ENCODE assay signal across 20 cellular contexts in the genomic region with DNA sequence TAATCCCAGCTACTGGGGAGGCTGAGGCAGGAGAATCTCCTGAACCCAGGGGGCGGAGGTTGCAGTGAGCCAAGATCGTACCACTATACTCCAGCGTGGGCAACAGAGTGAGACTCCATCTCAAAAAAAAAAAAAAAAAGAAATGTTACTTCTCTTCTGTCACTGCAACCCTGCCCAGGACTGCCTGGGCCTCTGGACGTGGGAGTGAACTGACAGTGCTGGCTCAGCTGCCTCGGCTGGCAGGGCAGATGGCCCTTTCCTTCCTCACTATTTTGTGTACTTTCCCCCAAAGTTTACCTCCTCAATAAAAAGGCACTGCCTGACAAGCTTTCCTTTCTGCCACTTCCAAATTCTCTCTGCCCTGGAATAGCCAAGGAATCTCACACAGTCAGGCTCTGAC.
"Had no signal": no experiment of that assay in that cellular context is flagged by ENCODE, and none has a peak within 500 bp of the region (broad histone marks: within the 10 kb centered on the region; RNA-seq: fewer than 3 reads in every experiment).

No MANE protein-coding gene starts in this region.

- H3K36me3 ChIP-seq: prostate gland, right lobe of liver, spleen, thoracic aorta, transverse colon had no signal

- ATAC-seq: foreskin keratinocyte; stimulated activated naive B cell treated with anti-CD40 and anti-IgM and Interleukin-4, amounts not matched to agents 10 μg/mL and 1 μg/mL and 100 μg/mL, for 72 hours; stimulated activated naive CD8-positive, alpha-beta T cell treated with anti-CD3 and anti-CD28 coated beads, Interleukin-15, amount 100 ng/mL, for 72 hours had no signal

- H3K4me1 ChIP-seq: foreskin keratinocyte, prostate gland, right lobe of liver had no signal

- H3K4me3 Mint-ChIP-seq: endodermal cell; immature natural killer cell; natural killer cell treated with Interleukin-12 subunit alpha and Interleukin-12 subunit beta and Interleukin-15 and Interleukin-18, amount 100 ng/mL, for 72 hours; stimulated activated naive B cell treated with anti-CD40 and anti-IgM and Interleukin-4, amounts not matched to agents 10 μg/mL and 1 μg/mL and 100 μg/mL, for 72 hours; stimulated activated naive CD8-positive, alpha-beta T cell treated with anti-CD3 and anti-CD28 coated beads, Interleukin-15, amount 100 ng/mL, for 72 hours had no signal

- H3K9me3 Mint-ChIP-seq: immature natural killer cell; natural killer cell treated with Interleukin-12 subunit alpha and Interleukin-12 subunit beta and Interleukin-15 and Interleukin-18, amount 100 ng/mL, for 72 hours; stimulated activated naive B cell treated with anti-CD40 and anti-IgM and Interleukin-4, amounts not matched to agents 10 μg/mL and 1 μg/mL and 100 μg/mL, for 72 hours; stimulated activated naive CD8-positive, alpha-beta T cell treated with anti-CD3 and anti-CD28 coated beads, Interleukin-15, amount 100 ng/mL, for 72 hours had no signal

- H3K27me3 ChIP-seq: right lobe of liver, transverse colon had no signal

- H3K4me1 Mint-ChIP-seq: stimulated activated naive B cell treated with anti-CD40 and anti-IgM and Interleukin-4, amounts not matched to agents 10 μg/mL and 1 μg/mL and 100 μg/mL, for 72 hours had no signal

- DNase-seq: cerebellar nuclear complex; dermis blood vessel endothelial cell; endodermal cell; erythroblast; foreskin keratinocyte; immature natural killer cell; midbrain; occipital lobe; right lobe of liver; spleen; stimulated activated CD4-positive, alpha-beta T cell treated with anti-CD3 and anti-CD28 coated beads, Interleukin-15, amount 100 ng/mL, for 24 hours; stimulated activated CD4-positive, alpha-beta T cell treated with anti-CD3 and anti-CD28 coated beads, Interleukin-1b, Interleukin-23, amount 100 ng/mL, for 48 hours; stimulated activated CD4-positive, alpha-beta T cell treated with anti-CD3 and anti-CD28 coated beads, Interleukin-4, amount 100 ng/mL, for 24 hours; stimulated activated naive B cell treated with anti-CD40 and anti-IgM and Interleukin-4, amounts not matched to agents 10 μg/mL and 1 μg/mL and 100 μg/mL, for 72 hours; stimulated activated naive CD8-positive, alpha-beta T cell treated with anti-CD3 and anti-CD28 coated beads, Interleukin-15, amount 100 ng/mL, for 72 hours; transverse colon had no signal

- H2AFZ ChIP-seq: parathyroid adenoma had no signal

- H3K36me3 Mint-ChIP-seq: immature natural killer cell; natural killer cell treated with Interleukin-12 subunit alpha and Interleukin-12 subunit beta and Interleukin-15 and Interleukin-18, amount 100 ng/mL, for 72 hours; stimulated activated naive B cell treated with anti-CD40 and anti-IgM and Interleukin-4, amounts not matched to agents 10 μg/mL and 1 μg/mL and 100 μg/mL, for 72 hours had no signal

- H3K27ac ChIP-seq: foreskin keratinocyte, parathyroid adenoma, prostate gland, right lobe of liver, spleen, thoracic aorta, transverse colon had no signal

- H3K4me3 ChIP-seq: prostate gland, right lobe of liver, spleen, thoracic aorta, transverse colon had no signal

- H3K27ac Mint-ChIP-seq: endodermal cell; immature natural killer cell; natural killer cell treated with Interleukin-12 subunit alpha and Interleukin-12 subunit beta and Interleukin-15 and Interleukin-18, amount 100 ng/mL, for 72 hours; stimulated activated naive B cell treated with anti-CD40 and anti-IgM and Interleukin-4, amounts not matched to agents 10 μg/mL and 1 μg/mL and 100 μg/mL, for 72 hours had no signal

- H3K9ac ChIP-seq: parathyroid adenoma had no signal

- H3K27me3 Mint-ChIP-seq: natural killer cell treated with Interleukin-12 subunit alpha and Interleukin-12 subunit beta and Interleukin-15 and Interleukin-18, amount 100 ng/mL, for 72 hours; stimulated activated naive B cell treated with anti-CD40 and anti-IgM and Interleukin-4, amounts not matched to agents 10 μg/mL and 1 μg/mL and 100 μg/mL, for 72 hours; stimulated activated naive CD8-positive, alpha-beta T cell treated with anti-CD3 and anti-CD28 coated beads, Interleukin-15, amount 100 ng/mL, for 72 hours had no signal

- H3K9me3 ChIP-seq: prostate gland, right lobe of liver, spleen, thoracic aorta, transverse colon had no signal
